In the genomic region with DNA sequence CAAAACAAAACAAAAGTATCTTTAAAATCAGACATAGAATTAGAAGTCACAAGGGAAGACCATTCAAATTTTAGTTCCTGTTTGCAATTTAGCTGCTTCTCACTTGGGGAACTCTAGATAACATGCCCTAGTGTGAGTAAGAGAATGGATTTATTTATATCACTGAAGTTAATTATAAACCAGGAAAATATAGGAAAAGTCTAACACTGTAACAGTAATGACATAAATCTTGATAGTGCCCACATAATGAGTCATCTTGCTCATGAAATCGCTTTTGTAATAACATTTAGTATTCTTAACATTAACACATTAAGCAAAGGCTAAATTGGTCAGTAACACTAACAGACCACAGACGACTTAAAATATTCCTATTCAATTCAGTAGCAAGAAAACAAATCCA, we compare ENCODE assay signal across 13 cellular contexts.
A peak's percentile ranks its signal among the peaks of the same experiment; 100 is the strongest.
DNase-seq lines count a peak whose midpoint lies in the region; ATAC-seq, FAIRE-seq and TF ChIP-seq lines count a peak whose summit lies in the region.
"Had no signal": no experiment of that assay in that cellular context is flagged by ENCODE, and none has a peak within 500 bp of the region (broad histone marks: within the 10 kb centered on the region; RNA-seq: fewer than 3 reads in every experiment).

No MANE protein-coding gene starts in this region.

- RAD21 ChIA-PET in HCT116 (lab: Charles Lee; ENCODE audit: low non-redundant PET in 1 of 2, low total read pairs in 2 of 2, uncharacterized antibody in 2 of 2, unreplicated experiment in 2 of 2): no interaction called here

- ATAC-seq in HCT116 (no peak), GM18870 (IDR thresholded peaks at IDR 0.05; ENCODE audit: unreplicated experiment) (no peak), HG03460 (IDR thresholded peaks at IDR 0.05; ENCODE audit: unreplicated experiment) (no peak)
- ATAC-seq: CD8-positive, alpha-beta T cell had no signal

- TF ChIP-seq POLR2A in HCT116 (IDR thresholded peaks at IDR 0.05; ENCODE audit: borderline replicate concordance, extremely low read depth, insufficient read depth, insufficient read length): no peak
- no peak for TF ChIP-seq POLR2A in testis (IDR thresholded peaks at IDR 0.05)

- 60 to 64% methylated on average over 2 of the region's 2 CpGs for WGBS in testis, 2 donors

- H3K27ac ChIP-seq in HCT116 (ENCODE audit: low read depth, low read length) (no peak overlapping the region), testis (no peak overlapping the region)

- H3K4me3 ChIP-seq in HCT116 (replicated peaks in 1 of 2; ENCODE audit: low read depth in 1 of 2, low read length in 2 of 2) (no peak overlapping the region), testis (no peak overlapping the region)
- H3K4me3 ChIP-seq: HAP-1 had no signal

- H4K20me1 ChIP-seq in HCT116 (ENCODE audit: insufficient read depth): no peaks in the 10 kb centered on the region

- TF ChIP-seq RAD21 in HCT116 (IDR thresholded peaks at IDR 0.05; ENCODE audit: low read depth): no peak

- H2AFZ ChIP-seq in HCT116 (ENCODE audit: low read depth, low read length, poor library complexity, severe bottlenecking): no peak overlapping the region

- intact Hi-C loops in HCT116 (cut with micrococcal nuclease): no loop called here
- intact Hi-C loops in testis (cut with DNase I; ENCODE audit: low total_unique reads): no loop called here

- H3K9me2 ChIP-seq in HCT116 (ENCODE audit: insufficient read depth): no peaks in the 10 kb centered on the region

- FAIRE-seq in RCC 7860 (lab: Jason Lieb, UNC): peak; percentile 95
- FAIRE-seq: H1 had no signal

- H3K4me1 ChIP-seq in HCT116 (ENCODE audit: control insufficient read depth in 1 of 2, insufficient read depth in 2 of 2, low read length in 2 of 2) (no peaks in the 10 kb centered on the region; a peak in 1 of 4 replicates), testis (no peaks in the 10 kb centered on the region)
- H3K4me1 ChIP-seq: HAP-1 had no signal

- no peak for DNase-seq in HCT116 (ENCODE audit: low read depth, low spot score)
- DNase-seq in RCC 7860 (ENCODE audit: low spot score): peak; percentile 75
- DNase-seq in kidney tubule cell (ENCODE audit: low spot score): peak; percentile 55
- DNase-seq in testis: no peak
- DNase-seq: CD8-positive, alpha-beta T cell; COR-L47; DMS53; GF-D8; HFFc6 had no signal

- peak overlapping the region; percentile 2; the same call in 1 of the 2 replicates for H3K4me2 ChIP-seq in HCT116 (ENCODE audit: low read length)

- H3K9me3 ChIP-seq in HCT116 (ENCODE audit: control insufficient read depth in 1 of 2, insufficient read depth in 1 of 2, low read depth in 1 of 2, low read length in 2 of 2) (no peaks in the 10 kb centered on the region), testis (no peaks in the 10 kb centered on the region)
- H3K9me3 ChIP-seq: HAP-1 had no signal

- CTCF ChIA-PET in HCT116 (lab: Charles Lee): no interaction called here

- BruUV-seq in HCT116 (replicated peaks; lab: Mats Ljungman, UMichigan): no TSS peak

- no peaks in the 10 kb centered on the region for H3K79me2 ChIP-seq in HCT116 (ENCODE audit: insufficient read depth, low read length)

- H3K9ac ChIP-seq in HCT116 (ENCODE audit: low read length): no peak overlapping the region

- POLR2A ChIA-PET in HCT116 (lab: Charles Lee): no interaction called here

- H3K27me3 ChIP-seq in HCT116 (ENCODE audit: insufficient read depth, low read length) (no peaks in the 10 kb centered on the region), testis (no peaks in the 10 kb centered on the region)

- TF ChIP-seq CTCF in HCT116 (IDR thresholded peaks at IDR 0.05 in 2 of 3, conservative IDR thresholded peaks at IDR 0.05 in 1 of 3; ENCODE audit: borderline replicate concordance in 1 of 3, insufficient read depth in 1 of 3, low read depth in 2 of 3, low read length in 2 of 3): no peak
- no peak for TF ChIP-seq CTCF in testis (IDR thresholded peaks at IDR 0.05)

- H3K36me3 ChIP-seq in HCT116 (ENCODE audit: control insufficient read depth in 1 of 2, insufficient read depth in 2 of 2, low read length in 2 of 2) (no peaks in the 10 kb centered on the region), testis (ENCODE audit: low read depth, missing control alignments) (no peaks in the 10 kb centered on the region)
- H3K36me3 ChIP-seq: HAP-1 had no signal

TF ChIP-seq in HCT116, 20 proteins besides CTCF, POLR2A, EP300 and RAD21:
- TF ChIP-seq EZH2 (IDR thresholded peaks at IDR 0.05) (no peak), ZFX (IDR thresholded peaks at IDR 0.05) (no peak), SP1 (IDR thresholded peaks at IDR 0.05; ENCODE audit: low read depth) (no peak), YY1 (IDR thresholded peaks at IDR 0.05; ENCODE audit: extremely low read depth, insufficient replicate concordance, low read depth, low read length) (no peak), EGR1 (IDR thresholded peaks at IDR 0.05; ENCODE audit: low read depth) (no peak), POLR2AphosphoS5 (IDR thresholded peaks at IDR 0.05; ENCODE audit: low read depth, low read length) (no peak), FOSL1 (IDR thresholded peaks at IDR 0.05; ENCODE audit: low read depth) (no peak), SRF (IDR thresholded peaks at IDR 0.05; ENCODE audit: low read depth) (no peak), CEBPB (IDR thresholded peaks at IDR 0.05; ENCODE audit: low read depth) (no peak), ELF1 (IDR thresholded peaks at IDR 0.05; ENCODE audit: borderline replicate concordance, low read depth) (no peak), TCF7L2 (IDR thresholded peaks at IDR 0.05; ENCODE audit: borderline replicate concordance, extremely low read depth, insufficient read depth, insufficient read length) (no peak), MAX (IDR thresholded peaks at IDR 0.05) (no peak), EZH2phosphoT487 (IDR thresholded peaks at IDR 0.05; ENCODE audit: borderline replicate concordance) (no peak), ZNF274 (IDR thresholded peaks at IDR 0.05; ENCODE audit: low read depth, low read length) (no peak), JUND (IDR thresholded peaks at IDR 0.05) (no peak)
- TF ChIP-seq, protein P1, sequence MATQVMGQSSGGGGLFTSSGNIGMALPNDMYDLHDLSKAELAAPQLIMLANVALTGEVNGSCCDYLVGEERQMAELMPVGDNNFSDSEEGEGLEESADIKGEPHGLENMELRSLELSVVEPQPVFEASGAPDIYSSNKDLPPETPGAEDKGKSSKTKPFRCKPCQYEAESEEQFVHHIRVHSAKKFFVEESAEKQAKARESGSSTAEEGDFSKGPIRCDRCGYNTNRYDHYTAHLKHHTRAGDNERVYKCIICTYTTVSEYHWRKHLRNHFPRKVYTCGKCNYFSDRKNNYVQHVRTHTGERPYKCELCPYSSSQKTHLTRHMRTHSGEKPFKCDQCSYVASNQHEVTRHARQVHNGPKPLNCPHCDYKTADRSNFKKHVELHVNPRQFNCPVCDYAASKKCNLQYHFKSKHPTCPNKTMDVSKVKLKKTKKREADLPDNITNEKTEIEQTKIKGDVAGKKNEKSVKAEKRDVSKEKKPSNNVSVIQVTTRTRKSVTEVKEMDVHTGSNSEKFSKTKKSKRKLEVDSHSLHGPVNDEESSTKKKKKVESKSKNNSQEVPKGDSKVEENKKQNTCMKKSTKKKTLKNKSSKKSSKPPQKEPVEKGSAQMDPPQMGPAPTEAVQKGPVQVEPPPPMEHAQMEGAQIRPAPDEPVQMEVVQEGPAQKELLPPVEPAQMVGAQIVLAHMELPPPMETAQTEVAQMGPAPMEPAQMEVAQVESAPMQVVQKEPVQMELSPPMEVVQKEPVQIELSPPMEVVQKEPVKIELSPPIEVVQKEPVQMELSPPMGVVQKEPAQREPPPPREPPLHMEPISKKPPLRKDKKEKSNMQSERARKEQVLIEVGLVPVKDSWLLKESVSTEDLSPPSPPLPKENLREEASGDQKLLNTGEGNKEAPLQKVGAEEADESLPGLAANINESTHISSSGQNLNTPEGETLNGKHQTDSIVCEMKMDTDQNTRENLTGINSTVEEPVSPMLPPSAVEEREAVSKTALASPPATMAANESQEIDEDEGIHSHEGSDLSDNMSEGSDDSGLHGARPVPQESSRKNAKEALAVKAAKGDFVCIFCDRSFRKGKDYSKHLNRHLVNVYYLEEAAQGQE (IDR thresholded peaks at IDR 0.05; ENCODE audit: low read depth): no peak
- TF ChIP-seq, protein P2, sequence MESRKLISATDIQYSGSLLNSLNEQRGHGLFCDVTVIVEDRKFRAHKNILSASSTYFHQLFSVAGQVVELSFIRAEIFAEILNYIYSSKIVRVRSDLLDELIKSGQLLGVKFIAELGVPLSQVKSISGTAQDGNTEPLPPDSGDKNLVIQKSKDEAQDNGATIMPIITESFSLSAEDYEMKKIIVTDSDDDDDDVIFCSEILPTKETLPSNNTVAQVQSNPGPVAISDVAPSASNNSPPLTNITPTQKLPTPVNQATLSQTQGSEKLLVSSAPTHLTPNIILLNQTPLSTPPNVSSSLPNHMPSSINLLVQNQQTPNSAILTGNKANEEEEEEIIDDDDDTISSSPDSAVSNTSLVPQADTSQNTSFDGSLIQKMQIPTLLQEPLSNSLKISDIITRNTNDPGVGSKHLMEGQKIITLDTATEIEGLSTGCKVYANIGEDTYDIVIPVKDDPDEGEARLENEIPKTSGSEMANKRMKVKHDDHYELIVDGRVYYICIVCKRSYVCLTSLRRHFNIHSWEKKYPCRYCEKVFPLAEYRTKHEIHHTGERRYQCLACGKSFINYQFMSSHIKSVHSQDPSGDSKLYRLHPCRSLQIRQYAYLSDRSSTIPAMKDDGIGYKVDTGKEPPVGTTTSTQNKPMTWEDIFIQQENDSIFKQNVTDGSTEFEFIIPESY (IDR thresholded peaks at IDR 0.05; ENCODE audit: extremely low read depth, insufficient replicate concordance, low read length): no peak

Comparison
In these comparisons a context has a peak if more than half of its experiments do, and no peak if none do; other contexts are left out.
1. DNase-seq: peak in RCC 7860 (single experiment) and kidney tubule cell (single experiment); none in HCT116 (single experiment) and testis (single experiment).